Comparison of ENCODE assay signal across 8 cellular contexts in genomic region chr14:75981826-75982723, GRCh38. TPM values are rescaled to one million over a fixed set of nuclear protein-coding genes. Genes with fewer than 3 reads are reported as not detected.
A peak's percentile ranks its signal among the peaks of the same experiment; 100 is the strongest.
DNase-seq lines count a peak whose midpoint lies in the region; ATAC-seq, FAIRE-seq and TF ChIP-seq lines count a peak whose summit lies in the region.

TGFB3 (minus strand) TSS chr14:75981995; CDS start chr14:75980893, 1,102 bp downstream.

- H3K36me3 ChIP-seq in cardiac muscle cell (no peaks in the 10 kb centered on the region), pancreas (no peaks in the 10 kb centered on the region), thoracic aorta (no peaks in the 10 kb centered on the region)

- no peaks in the 10 kb centered on the region for H3K9me3 Mint-ChIP-seq in activated naive CD8-positive, alpha-beta T cell treated with anti-CD3 and anti-CD28 coated beads, Interleukin-2, amount 50 U/mL, for 24 hours

- H3K27ac ChIP-seq in cardiac muscle cell (peak within 1 kb of the TSS; percentile 81), pancreas (peak within 1 kb of the TSS; percentile 95 to 99 (median 98)), thoracic aorta (peak within 1 kb of the TSS; percentile 99)

- peak; percentile 63 for ATAC-seq in activated naive CD8-positive, alpha-beta T cell treated with anti-CD3 and anti-CD28 coated beads, Interleukin-2, amount 50 U/mL, for 24 hours
- peak; percentile 70 to 81 (median 75) for ATAC-seq in pancreas
- ATAC-seq in thoracic aorta (ENCODE audit: insufficient number of reproducible peaks, low FRiP score, low read depth), result peak; percentile 71

- DNase-seq in DMS114 treated with DMSO at 0.1 percent for 48 hours (lab: John Stamatoyannopoulos, UW; ENCODE audit: unreplicated experiment) (peak; percentile 41), H54 (ENCODE audit: insufficient read length, low spot score) (peak; percentile 57), NCI-H128 (lab: John Stamatoyannopoulos, UW; ENCODE audit: unreplicated experiment) (peak; percentile 19), SW 1271 (lab: John Stamatoyannopoulos, UW) (peak; percentile 33 to 76), cardiac muscle cell (ENCODE audit: low read depth in 1 of 2, low spot score in 1 of 2) (peak; percentile 87 to 96), pancreas (peak; percentile 79 to 93 (median 88)), thoracic aorta (ENCODE audit: low spot score) (peak; percentile 62)
- peak; percentile 81 for DNase-seq in activated naive CD8-positive, alpha-beta T cell treated with anti-CD3 and anti-CD28 coated beads, Interleukin-2, amount 50 U/mL, for 24 hours

- peaks cover 28% of the 10 kb centered on the region for H3K4me1 ChIP-seq in cardiac muscle cell (ENCODE audit: low read depth)
- H3K4me1 ChIP-seq in pancreas, result peaks cover 15 to 39% (median 31%) of the 10 kb centered on the region in 3 donors
- H3K4me1 ChIP-seq in thoracic aorta (ENCODE audit: control insufficient read depth in 1 of 2, low read depth in 2 of 2), result peaks cover 19 to 61% of the 10 kb centered on the region in 2 donors

- peaks cover 2% of the 10 kb centered on the region for H3K27me3 Mint-ChIP-seq in activated naive CD8-positive, alpha-beta T cell treated with anti-CD3 and anti-CD28 coated beads, Interleukin-2, amount 50 U/mL, for 24 hours

- intact Hi-C loops in pancreas (cut with DNase I), result loop anchor here in 2 of 3 donors (5.0 kb wide), 1 partner anchor 275 kb away; no protein-coding TSS in a partner anchor

- H3K4me3 Mint-ChIP-seq in activated naive CD8-positive, alpha-beta T cell treated with anti-CD3 and anti-CD28 coated beads, Interleukin-2, amount 50 U/mL, for 24 hours, result peak within 1 kb of the TSS; percentile 86

- H3K4me1 Mint-ChIP-seq in activated naive CD8-positive, alpha-beta T cell treated with anti-CD3 and anti-CD28 coated beads, Interleukin-2, amount 50 U/mL, for 24 hours, result peaks cover 48% of the 10 kb centered on the region

- peak; percentile 30 for FAIRE-seq in H54 (lab: Jason Lieb, UNC)
- no peak for FAIRE-seq in pancreas (lab: Jason Lieb, UNC)

- TF ChIP-seq CTCF in cardiac muscle cell (IDR thresholded peaks at IDR 0.05; ENCODE audit: low read depth, low read length) (peak; percentile 50), pancreas (IDR thresholded peaks at IDR 0.05) (peak; percentile 45 to 58 (median 48)), thoracic aorta (IDR thresholded peaks at IDR 0.05) (peak; percentile 72)

- H3K27me3 ChIP-seq in cardiac muscle cell (no peaks in the 10 kb centered on the region), pancreas (no peaks in the 10 kb centered on the region), thoracic aorta (replicated peaks; ENCODE audit: insufficient read depth) (no peaks in the 10 kb centered on the region)

- H3K36me3 Mint-ChIP-seq in activated naive CD8-positive, alpha-beta T cell treated with anti-CD3 and anti-CD28 coated beads, Interleukin-2, amount 50 U/mL, for 24 hours (ENCODE audit: low read depth), result no peaks in the 10 kb centered on the region

- WGBS in pancreas, 2 donors, result 0 to 1% methylated on average over 58 to 64 of the region's 64 CpGs

- H3K9me3 ChIP-seq in cardiac muscle cell (ENCODE audit: low read depth), result no peaks in the 10 kb centered on the region
- no peaks in the 10 kb centered on the region for H3K9me3 ChIP-seq in pancreas
- H3K9me3 ChIP-seq in thoracic aorta, result no peaks in the 10 kb centered on the region

- TF ChIP-seq POLR2A in H54 (IDR thresholded peaks at IDR 0.05; ENCODE audit: low read depth, low read length), result 0 out of 2 replicates have a peak, but pooled peaks have one; percentile 21

- H3K4me3 ChIP-seq in cardiac muscle cell (peak within 1 kb of the TSS; percentile 91), pancreas (peak within 1 kb of the TSS; percentile 42 to 80 (median 64)), thoracic aorta (peak within 1 kb of the TSS; percentile 93)

- peak within 1 kb of the TSS; percentile 85 for H3K27ac Mint-ChIP-seq in activated naive CD8-positive, alpha-beta T cell treated with anti-CD3 and anti-CD28 coated beads, Interleukin-2, amount 50 U/mL, for 24 hours

RNA-seq across cellular contexts. Expression of gene TGFB3, which starts in this region (rescaled TPM):
- total RNA-seq in cardiac muscle cell (11.6 and 13.2 TPM in 2 replicates), pancreas (10 to 100 TPM; 11.6 to 57.2 (median 42.2) TPM), thoracic aorta (10 to 100 TPM; 46.4 to 67.1 TPM)
- polyA plus RNA-seq in cardiac muscle cell (11.3 and 13.9 TPM in 2 replicates), pancreas (10 to 100 TPM; 22.3 to 25.7 TPM)

Comparison
In these comparisons a context has a peak if more than half of its experiments do, and no peak if none do; other contexts are left out.
1. Peak in every context shown above with its lines: DNase-seq, ATAC-seq, H3K4me3 ChIP-seq and H3K27ac ChIP-seq.
2. DNase-seq: peak in every context shown above with its lines; median percentile 92 in cardiac muscle cell; 88 in pancreas; 81 in activated naive CD8-positive, alpha-beta T cell treated with anti-CD3 and anti-CD28 coated beads, Interleukin-2, amount 50 U/mL, for 24 hours; 62 in thoracic aorta; 57 in H54; 54 in SW 1271; 41 in DMS114 treated with DMSO at 0.1 percent for 48 hours; 19 in NCI-H128.